Comparison of ENCODE assay signal across 19 cellular contexts in genomic region chr6:7557652-7558051, GRCh38. TPM values are rescaled to one million over a fixed set of nuclear protein-coding genes. Genes with fewer than 3 reads are reported as not detected.
"Had no signal": no experiment of that assay in that cellular context is flagged by ENCODE, and none has a peak within 500 bp of the region (broad histone marks: within the 10 kb centered on the region; RNA-seq: fewer than 3 reads in every experiment).

No MANE protein-coding gene starts in this region.

- H3K4me1 ChIP-seq: colonic mucosa, neural progenitor cell had no signal

- H3K9ac ChIP-seq: neural progenitor cell had no signal

- H3K4me3 ChIP-seq: colonic mucosa, lung, neural progenitor cell, ovary had no signal

- H3K9me3 ChIP-seq: colonic mucosa, ovary had no signal

- FAIRE-seq: kidney, small intestine, urothelium cell line had no signal

- DNase-seq: colonic mucosa; dermis blood vessel endothelial cell; erythroblast; foreskin keratinocyte; kidney; left cardiac atrium; left ventricle myocardium superior; mesenchymal stem cell; midbrain; nucleus accumbens; ovary; small intestine; stimulated activated CD4-positive, alpha-beta T cell treated with anti-CD3 and anti-CD28 coated beads, Interleukin-2, amount 100 ng/mL, for 48 hours; stimulated activated naive CD4-positive, alpha-beta T cell treated with Interleukin-2 at 50 U/mL for 16 hours; trophoblast cell had no signal

- H3K27ac ChIP-seq: colonic mucosa, foreskin keratinocyte, neural progenitor cell, ovary had no signal

- ATAC-seq: foreskin keratinocyte; left cardiac atrium; left ventricle myocardium superior; natural killer cell treated with Interleukin-12 subunit alpha and Interleukin-12 subunit beta and Interleukin-15 and Interleukin-18, amount 100 ng/mL, for 72 hours had no signal

- H3K27me3 ChIP-seq: colonic mucosa, foreskin keratinocyte, neural progenitor cell, ovary had no signal

- H3K4me2 ChIP-seq: neural progenitor cell had no signal

- H2AFZ ChIP-seq: neural progenitor cell had no signal

- H3K36me3 ChIP-seq: colonic mucosa, neural progenitor cell, ovary had no signal

RNA-seq across cellular contexts. Expression of gene DSP, which starts 16.2 kb away (rescaled TPM):
- total RNA-seq: natural killer cell treated with Interleukin-12 subunit alpha and Interleukin-12 subunit beta and Interleukin-15 and Interleukin-18, amount 100 ng/mL, for 72 hours had no signal
